ENCODE assay signal across 2 cellular contexts in genomic region chr1:150551049-150551783, GRCh38.
TF ChIP-seq lines count a peak whose summit lies in the region.

No MANE protein-coding gene starts in this region.

TF ChIP-seq in HepG2, 621 proteins besides CTCF, POLR2A, EP300 and RAD21:
- TF ChIP-seq NCOA5 (CRISPR knock-in tag; IDR thresholded peaks at IDR 0.05) (no peak), ELF4 (CRISPR knock-in tag; IDR thresholded peaks at IDR 0.05; ENCODE audit: borderline replicate concordance) (no peak), BORCS8-MEF2B (CRISPR knock-in tag; IDR thresholded peaks at IDR 0.05) (no peak), ZNF747 (CRISPR knock-in tag; IDR thresholded peaks at IDR 0.05; ENCODE audit: borderline replicate concordance) (no peak), SALL2 (CRISPR knock-in tag; IDR thresholded peaks at IDR 0.05) (no peak), KDM5B (CRISPR knock-in tag; IDR thresholded peaks at IDR 0.05; ENCODE audit: borderline replicate concordance) (0 out of 2 replicates have a peak, but pooled peaks have one; percentile 29), ZZZ3 (CRISPR knock-in tag; IDR thresholded peaks at IDR 0.05; ENCODE audit: borderline replicate concordance) (no peak), ZNF460 (CRISPR knock-in tag; IDR thresholded peaks at IDR 0.05; ENCODE audit: borderline replicate concordance) (peak; percentile 47; the same call in 1 of the 2 replicates)

TF ChIP-seq in SK-N-SH, 30 proteins besides CTCF, POLR2A, EP300 and RAD21:
- TF ChIP-seq TEAD4 (IDR thresholded peaks at IDR 0.05; ENCODE audit: borderline replicate concordance, insufficient read depth) (no peak), ELF1 (IDR thresholded peaks at IDR 0.05) (no peak), MAX (IDR thresholded peaks at IDR 0.05; ENCODE audit: low read depth) (no peak), USF2 (IDR thresholded peaks at IDR 0.05; ENCODE audit: borderline replicate concordance, low read depth, low read length) (no peak), GABPA (IDR thresholded peaks at IDR 0.05; ENCODE audit: low read depth) (no peak), NFIC (IDR thresholded peaks at IDR 0.05; ENCODE audit: borderline replicate concordance) (no peak), RCOR1 (IDR thresholded peaks at IDR 0.05; ENCODE audit: low read length) (no peak), MXI1 (IDR thresholded peaks at IDR 0.05; ENCODE audit: low read depth, low read length) (no peak), NRF1 (IDR thresholded peaks at IDR 0.05; ENCODE audit: low read depth, low read length) (no peak), FOXJ3 (CRISPR knock-in tag; IDR thresholded peaks at IDR 0.05) (no peak)
